ENCODE assay signal across 8 cellular contexts in genomic region chr6:109094351-109095035, GRCh38. TPM values are rescaled to one million over a fixed set of nuclear protein-coding genes. Genes with fewer than 3 reads are reported as not detected.
A peak's percentile ranks its signal among the peaks of the same experiment; 100 is the strongest.
DNase-seq lines count a peak whose midpoint lies in the region; ATAC-seq lines count a peak whose summit lies in the region.

TSS of gene SESN1 (minus strand) at chr6:109094846. CDS start at chr6:109094073, 773 bp downstream.

- H3K27ac ChIP-seq in CD8-positive, alpha-beta memory T cell (ENCODE audit: low read depth, low read length) = peak within 1 kb of the TSS; percentile 98

- H3K36me3 Mint-ChIP-seq in CD8-positive, alpha-beta memory T cell = peaks cover 0 to 14% (median 5%) of the 10 kb centered on the region in 3 donors

- POLR2A ChIA-PET in CD8-positive, alpha-beta memory T cell (lab: Charles Lee) = interaction anchor here (0.7 to 3.2 kb wide), 16 partner anchors 23 to 799 kb away, joined by 3 to 48 read pairs (median 4); partner anchors contain the start of genes AFG1L, ARMC2, CD164 and FOXO3

- peak within 1 kb of the TSS; percentile 95 for H3K4me3 ChIP-seq in CD8-positive, alpha-beta memory T cell (ENCODE audit: low read length)

- H3K4me1 Mint-ChIP-seq in CD8-positive, alpha-beta memory T cell = peaks cover 54 to 65% (median 59%) of the 10 kb centered on the region in 3 donors

- CTCF ChIA-PET in CD8-positive, alpha-beta memory T cell (lab: Charles Lee) = interaction anchor here (0.7 to 3.3 kb wide), 11 partner anchors 15 to 945 kb away, joined by 3 to 21 read pairs (median 5); partner anchors contain the start of gene CD164

- no peaks in the 10 kb centered on the region for H3K27me3 ChIP-seq in CD8-positive, alpha-beta memory T cell (ENCODE audit: insufficient read depth, low read length, poor library complexity, severe bottlenecking)

- H3K4me3 Mint-ChIP-seq in CD8-positive, alpha-beta memory T cell = peak within 1 kb of the TSS; percentile 92 to 96 (median 93)

- H3K36me3 ChIP-seq in CD8-positive, alpha-beta memory T cell (ENCODE audit: insufficient read depth, low read length) = no peaks in the 10 kb centered on the region

- peak; percentile 75 to 89 (median 82) for DNase-seq in CD8-positive, alpha-beta memory T cell
- peak; percentile 90 for DNase-seq in HK-2 (ENCODE audit: unreplicated experiment)
- DNase-seq in NK-92 (lab: John Stamatoyannopoulos, UW; ENCODE audit: unreplicated experiment) = peak; percentile 22
- peak; percentile 55 to 75 for DNase-seq in activated CD8-positive, alpha-beta memory T cell treated with anti-CD3 and anti-CD28 coated beads for 1 hour (ENCODE audit: extremely low read depth in 1 of 2, low read depth in 1 of 2)
- DNase-seq in effector CD4-positive, alpha-beta T cell = peak; percentile 80
- DNase-seq in lung microvascular endothelial cell (ENCODE audit: low read depth in 2 of 2) = peak; percentile 90 to 92
- DNase-seq in stimulated activated CD4-positive, alpha-beta T cell treated with anti-CD3 and anti-CD28 coated beads, TNF-alpha, amount 100 ng/mL, for 4 hours (ENCODE audit: low read depth in 3 of 3) = peak; percentile 59 to 68 (median 65)

- H3K27ac Mint-ChIP-seq in CD8-positive, alpha-beta memory T cell = peak within 1 kb of the TSS; percentile 98 to 99 (median 99)

- H3K4me1 ChIP-seq in CD8-positive, alpha-beta memory T cell (ENCODE audit: insufficient read depth, low read length) = peaks cover 33% of the 10 kb centered on the region

- ATAC-seq in GM19455 (IDR thresholded peaks at IDR 0.05; ENCODE audit: unreplicated experiment) = peak; percentile 72

- H3K9me3 ChIP-seq in CD8-positive, alpha-beta memory T cell (ENCODE audit: low read length) = no peaks in the 10 kb centered on the region

- H3K27me3 Mint-ChIP-seq in CD8-positive, alpha-beta memory T cell = no peaks in the 10 kb centered on the region

- H3K9me3 Mint-ChIP-seq in CD8-positive, alpha-beta memory T cell = no peaks in the 10 kb centered on the region

RNA-seq across cellular contexts. Expression of gene SESN1, which starts in this region (rescaled TPM):
- total RNA-seq in CD8-positive, alpha-beta memory T cell = 10 to 100 TPM; 20.2 to 22.0 TPM
- polyA plus RNA-seq in CD8-positive, alpha-beta memory T cell = 39.2 TPM
- 19.0 and 33.6 TPM in 2 replicates for total RNA-seq in lung microvascular endothelial cell

Comparison
In these comparisons a context has a peak if more than half of its experiments do, and no peak if none do; other contexts are left out.
1. Peak in every context shown above with its lines: DNase-seq, ATAC-seq, H3K4me3 ChIP-seq and H3K27ac ChIP-seq.
2. DNase-seq: peak in every context shown above with its lines; median percentile 91 in lung microvascular endothelial cell; 90 in HK-2; 82 in CD8-positive, alpha-beta memory T cell; 80 in effector CD4-positive, alpha-beta T cell; 65 in activated CD8-positive, alpha-beta memory T cell treated with anti-CD3 and anti-CD28 coated beads for 1 hour; 65 in stimulated activated CD4-positive, alpha-beta T cell treated with anti-CD3 and anti-CD28 coated beads, TNF-alpha, amount 100 ng/mL, for 4 hours; 22 in NK-92.